In the genomic region with DNA sequence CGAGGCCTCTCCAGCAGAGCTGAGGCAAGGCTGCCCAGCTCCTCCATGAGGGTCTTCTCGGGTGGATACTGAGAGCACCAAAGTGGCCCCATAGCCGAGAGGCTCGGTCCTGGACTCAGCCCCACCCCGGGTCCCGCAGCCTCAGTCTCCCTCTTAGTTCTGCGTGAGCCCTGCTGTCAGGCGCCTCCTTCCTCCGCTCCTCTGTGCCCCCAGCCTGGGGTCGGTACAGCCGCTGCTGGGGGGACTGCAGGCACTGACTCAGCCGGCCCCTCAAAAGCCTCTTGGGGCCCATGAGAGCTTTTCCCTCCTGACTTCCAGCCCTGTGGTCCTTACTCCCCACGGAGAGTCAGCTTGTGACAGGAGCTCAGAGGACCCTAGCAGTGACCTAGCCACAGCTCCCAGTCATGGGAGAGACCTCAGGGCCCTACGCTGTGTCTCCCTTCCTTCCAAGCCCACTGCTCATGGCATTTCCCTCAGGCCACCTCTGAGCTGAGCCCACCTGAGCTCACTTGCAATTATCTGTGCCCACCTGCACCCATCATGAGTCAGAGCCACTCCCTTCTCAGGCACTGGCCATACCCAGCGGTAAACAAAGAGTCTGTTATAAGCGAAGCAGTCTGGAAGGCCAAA, we compare ENCODE assay signal across 21 cellular contexts.
A peak's percentile ranks its signal among the peaks of the same experiment; 100 is the strongest.
DNase-seq lines count a peak whose midpoint lies in the region; ATAC-seq, FAIRE-seq and TF ChIP-seq lines count a peak whose summit lies in the region.
"Had no signal": no experiment of that assay in that cellular context is flagged by ENCODE, and none has a peak within 500 bp of the region (broad histone marks: within the 10 kb centered on the region; RNA-seq: fewer than 3 reads in every experiment).

No MANE protein-coding gene starts in this region.

- DNase-seq in right atrium auricular region (ENCODE audit: low spot score) (peak; percentile 36), left ventricle myocardium inferior (no peak), kidney (peak; percentile 58), omental fat pad (ENCODE audit: low spot score) (peak; percentile 14), vagina (ENCODE audit: extremely low spot score in 2 of 2) (peak; percentile 67 to 74), EL (no peak), globus pallidus (ENCODE audit: low spot score) (no peak), NCI-H748 treated with DMSO at 0.1 percent for 48 hours (lab: John Stamatoyannopoulos, UW) (no peak)
- DNase-seq: activated CD4-positive, alpha-beta T cell treated with anti-CD3 and anti-CD28 coated beads, Interleukin-2, amount 10 ng/mL, durations not matched to agents 7 days and 5 days; activated naive CD8-positive, alpha-beta T cell treated with anti-CD3 and anti-CD28 coated beads, Interleukin-2, amount 10 ng/mL, durations not matched to agents 7 days and 5 days; left colon; NCI-H1105 treated with DMSO at 0.1 percent for 48 hours; NCI-H2029; NCI-H2227 treated with DMSO at 0.1 percent for 48 hours; NCI-H69; nephron progenitor cell had no signal

- TF ChIP-seq CTCF in right atrium auricular region (IDR thresholded peaks at IDR 0.05) (no peak), left ventricle myocardium inferior (IDR thresholded peaks at IDR 0.05; ENCODE audit: borderline replicate concordance) (no peak), kidney (IDR thresholded peaks at IDR 0.05; ENCODE audit: borderline replicate concordance, extremely low read depth, insufficient read depth) (no peak), omental fat pad (IDR thresholded peaks at IDR 0.05) (no peak), vagina (IDR thresholded peaks at IDR 0.05) (no peak)

- H3K27ac ChIP-seq in right atrium auricular region = no peak overlapping the region
- H3K27ac ChIP-seq in left ventricle myocardium inferior (replicated peaks) = no peak overlapping the region
- H3K27ac ChIP-seq in kidney (ENCODE audit: low read depth in 2 of 2, low read length in 2 of 2) = no peak overlapping the region
- H3K27ac ChIP-seq in vagina = no peak overlapping the region
- H3K27ac ChIP-seq: epithelial cell of prostate, VCaP had no signal

- no peak for FAIRE-seq in kidney (lab: Jason Lieb, UNC)
- FAIRE-seq: GM12891 had no signal

- no peak for TF ChIP-seq POLR2A in vagina (IDR thresholded peaks at IDR 0.05)

- no peak for ATAC-seq in omental fat pad (ENCODE audit: low FRiP score)
- ATAC-seq: HCT116, left colon had no signal

- no peaks in the 10 kb centered on the region for H3K27me3 ChIP-seq in right atrium auricular region
- H3K27me3 ChIP-seq in left ventricle myocardium inferior (ENCODE audit: low read depth) = peaks cover 43% of the 10 kb centered on the region
- H3K27me3 ChIP-seq in vagina = no peaks in the 10 kb centered on the region

- H3K4me1 ChIP-seq in right atrium auricular region (no peaks in the 10 kb centered on the region), left ventricle myocardium inferior (no peaks in the 10 kb centered on the region), kidney (ENCODE audit: control insufficient read depth in 1 of 2, insufficient read depth in 1 of 2, low read depth in 1 of 2, low read length in 2 of 2) (no peaks in the 10 kb centered on the region), vagina (no peaks in the 10 kb centered on the region)
- H3K4me1 ChIP-seq: Caco-2 had no signal

- peaks cover 0 to 9% of the 10 kb centered on the region in 2 donors for H3K9me3 ChIP-seq in right atrium auricular region
- H3K9me3 ChIP-seq in left ventricle myocardium inferior (replicated peaks) = peaks cover 10% of the 10 kb centered on the region
- H3K9me3 ChIP-seq in kidney (ENCODE audit: control insufficient read depth in 1 of 2, low read length in 2 of 2) = peaks cover 0 to 7% of the 10 kb centered on the region in 2 donors
- H3K9me3 ChIP-seq in vagina = no peaks in the 10 kb centered on the region
- H3K9me3 ChIP-seq: Caco-2 had no signal

- H3K36me3 ChIP-seq in right atrium auricular region (no peaks in the 10 kb centered on the region), left ventricle myocardium inferior (no peaks in the 10 kb centered on the region), kidney (ENCODE audit: control insufficient read depth in 1 of 2, insufficient read depth in 2 of 2, low read length in 2 of 2) (no peaks in the 10 kb centered on the region), vagina (no peaks in the 10 kb centered on the region)

- intact Hi-C loops in left ventricle myocardium inferior (cut with micrococcal nuclease) = no loop called here
- intact Hi-C loops in kidney (cut with DNase I) = no loop called here
- intact Hi-C loops in vagina (cut with DNase I) = no loop called here

- H3K9ac ChIP-seq in kidney (ENCODE audit: low read length in 2 of 2) = no peak overlapping the region

- H3K4me3 ChIP-seq in right atrium auricular region (no peak overlapping the region), left ventricle myocardium inferior (no peak overlapping the region), kidney (ENCODE audit: low read length in 2 of 2) (no peak overlapping the region), vagina (no peak overlapping the region)

Comparison
In these comparisons a context has a peak if more than half of its experiments do, and no peak if none do; other contexts are left out.
1. DNase-seq: peak in right atrium auricular region (single experiment), kidney (single experiment), omental fat pad (single experiment) and vagina (2 of 2); none in left ventricle myocardium inferior (single experiment), EL (single experiment), globus pallidus (single experiment) and NCI-H748 treated with DMSO at 0.1 percent for 48 hours (single experiment).